Comparison of ENCODE assay signal across 14 cellular contexts in the genomic region with DNA sequence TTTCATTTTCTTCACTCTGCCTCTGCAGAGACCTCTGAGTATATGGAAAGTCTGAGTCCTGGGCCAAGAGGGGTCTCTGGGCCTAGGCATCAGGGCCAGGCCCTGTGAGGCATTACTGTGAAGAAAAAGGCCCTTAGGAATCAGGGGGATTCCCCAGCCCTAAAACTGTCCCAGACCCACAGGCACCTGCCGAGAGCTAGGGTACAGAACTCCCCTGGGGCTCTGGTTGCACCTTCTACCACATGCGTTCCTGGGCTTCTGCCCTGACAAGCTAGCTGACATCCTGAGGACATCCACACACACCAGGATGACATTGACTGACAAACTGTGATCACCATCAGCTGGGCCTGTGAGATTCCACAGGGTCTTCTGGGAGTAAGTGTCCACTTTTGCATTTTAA. TPM values are rescaled to one million over a fixed set of nuclear protein-coding genes. Genes with fewer than 3 reads are reported as not detected.
DNase-seq lines count a peak whose midpoint lies in the region; ATAC-seq lines count a peak whose summit lies in the region.
"Had no signal": no experiment of that assay in that cellular context is flagged by ENCODE, and none has a peak within 500 bp of the region (broad histone marks: within the 10 kb centered on the region; RNA-seq: fewer than 3 reads in every experiment).

No MANE protein-coding gene starts in this region.

- no peaks in the 10 kb centered on the region for H3K9me3 ChIP-seq in T-helper 17 cell (ENCODE audit: control insufficient read depth, low read length, poor library complexity, severe bottlenecking)

- peaks cover 2% of the 10 kb centered on the region for H3K4me1 Mint-ChIP-seq in T-helper 17 cell

- H3K27me3 Mint-ChIP-seq in T-helper 17 cell = peaks cover 24% of the 10 kb centered on the region

- H3K27ac Mint-ChIP-seq in T-helper 17 cell = no peak overlapping the region
- H3K27ac Mint-ChIP-seq: activated naive CD8-positive, alpha-beta T cell; stimulated activated naive CD8-positive, alpha-beta T cell treated with anti-CD3 and anti-CD28 coated beads, Interleukin-15, Interleukin-2, amounts not matched to agents 100 ng/mL and 50 ng/mL, for 24 hours had no signal

- no peak overlapping the region for H3K4me3 Mint-ChIP-seq in T-helper 17 cell
- H3K4me3 Mint-ChIP-seq: activated naive CD8-positive, alpha-beta T cell; nephron; stimulated activated naive CD8-positive, alpha-beta T cell treated with anti-CD3 and anti-CD28 coated beads, Interleukin-15, Interleukin-2, amounts not matched to agents 100 ng/mL and 50 ng/mL, for 24 hours had no signal

- ATAC-seq in GM18499 (IDR thresholded peaks at IDR 0.05; ENCODE audit: insufficient read depth, unreplicated experiment) (peak; percentile 56), GM19452 (IDR thresholded peaks at IDR 0.05; ENCODE audit: unreplicated experiment) (peak; percentile 82), HG02852 (IDR thresholded peaks at IDR 0.05; ENCODE audit: unreplicated experiment) (peak; percentile 66), HG03558 (IDR thresholded peaks at IDR 0.05; ENCODE audit: extremely low read depth, unreplicated experiment) (peak; percentile 79), T-helper 17 cell (no peak)

- DNase-seq in DMS 273 treated with DMSO at 0.1 percent for 48 hours (lab: John Stamatoyannopoulos, UW) (no peak), T-helper 17 cell (no peak), NCI-H1105 treated with DMSO at 0.1 percent for 48 hours (lab: John Stamatoyannopoulos, UW) (no peak)
- DNase-seq in activated CD8-positive, alpha-beta memory T cell treated with anti-CD3 and anti-CD28 coated beads, Interleukin-2, amount 50 U/mL, for 48 hours = no peak
- DNase-seq: activated CD4-positive, alpha-beta T cell treated with anti-CD3 and anti-CD28 coated beads for 48 hours; Kasumi-1; NCI-H510A treated with DMSO at 0.1 percent for 48 hours had no signal

- peaks cover 3% of the 10 kb centered on the region for H3K36me3 Mint-ChIP-seq in T-helper 17 cell (ENCODE audit: low read depth)
- H3K36me3 Mint-ChIP-seq: activated naive CD8-positive, alpha-beta T cell had no signal

RNA-seq across cellular contexts. Expression of a gene that starts 44.9 kb away (rescaled TPM):
- total RNA-seq in T-helper 17 cell = 1 to 10 TPM; 6.6 to 8.6 TPM

RNA-seq across cellular contexts. Expression of a gene that starts 58.9 kb away (rescaled TPM):
- 10 to 100 TPM; 12.5 to 18.1 TPM for total RNA-seq in T-helper 17 cell
